Comparison of ENCODE assay signal across 7 cellular contexts in the genomic region with DNA sequence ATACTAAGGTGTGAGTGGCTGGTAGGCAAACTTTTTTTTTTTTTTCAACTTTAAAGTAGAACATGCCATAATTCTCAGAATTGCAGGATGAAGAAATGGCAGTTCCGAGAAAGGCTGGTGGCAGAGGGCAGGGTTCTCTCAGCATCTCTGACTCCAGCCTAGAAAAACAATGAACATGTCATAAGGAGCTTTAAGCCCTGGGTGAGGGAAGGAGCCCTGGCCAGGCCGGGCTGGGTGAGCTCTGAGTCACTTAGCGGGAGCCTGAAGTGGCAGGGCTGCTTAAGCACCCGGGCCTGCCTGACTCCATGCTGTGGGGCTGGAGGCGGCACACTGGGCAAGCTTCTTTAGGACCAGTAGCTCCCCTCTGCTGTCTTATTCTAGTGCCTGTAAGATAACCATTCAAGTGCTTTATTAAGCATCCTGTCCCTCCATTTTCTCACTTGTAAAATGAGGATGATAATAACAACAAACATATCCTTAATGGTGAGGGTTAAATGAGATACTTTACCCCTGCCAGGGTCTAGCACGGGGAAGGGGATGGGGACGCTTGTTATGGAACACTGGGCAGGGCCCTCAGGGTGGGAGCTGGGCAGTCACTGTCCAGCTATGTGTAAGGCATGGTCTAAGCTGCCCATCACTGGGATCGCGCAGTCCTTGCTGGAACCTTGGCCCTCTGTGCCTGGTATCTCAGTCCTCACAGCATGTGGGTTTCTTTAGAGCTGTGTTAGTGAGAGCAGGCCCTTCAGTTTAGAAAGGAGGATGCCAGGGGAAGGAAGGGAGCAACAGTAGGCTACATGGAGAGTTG. TPM values are rescaled to one million over a fixed set of nuclear protein-coding genes. Genes with fewer than 3 reads are reported as not detected.
DNase-seq lines count a peak whose midpoint lies in the region; ATAC-seq, FAIRE-seq and TF ChIP-seq lines count a peak whose summit lies in the region.

No MANE protein-coding gene starts in this region.

- H3K9ac ChIP-seq in HCT116 (ENCODE audit: low read length): 0 out of 2 replicates have a peak overlapping the region, but pooled peaks have one; percentile 4

- in situ Hi-C loops in Panc1 (cut with HindIII; ENCODE audit: low pct_unique_long_range_greater_than_20kb, low sequenced_read_pairs): no loop called here

- no peak overlapping the region for H3K4me3 ChIP-seq in HCT116 (replicated peaks in 1 of 2; ENCODE audit: low read depth in 1 of 2, low read length in 2 of 2)
- no peak overlapping the region for H3K4me3 ChIP-seq in Panc1 (ENCODE audit: low read depth in 2 of 2, low read length in 2 of 2)
- no peak overlapping the region for H3K4me3 ChIP-seq in bronchial epithelial cell (ENCODE audit: low read depth, low read length)

- no peak overlapping the region for H2AFZ ChIP-seq in HCT116 (ENCODE audit: low read depth, low read length, poor library complexity, severe bottlenecking)

- no peaks in the 10 kb centered on the region for H3K27me3 ChIP-seq in HCT116 (ENCODE audit: insufficient read depth, low read length)
- H3K27me3 ChIP-seq in Panc1 (ENCODE audit: control insufficient read depth, insufficient read depth, low read length): no peaks in the 10 kb centered on the region
- no peaks in the 10 kb centered on the region for H3K27me3 ChIP-seq in bronchial epithelial cell (ENCODE audit: control insufficient read depth, insufficient read depth, low read length)

- peak overlapping the region; percentile 72 for H3K4me2 ChIP-seq in HCT116 (ENCODE audit: low read length)

- H3K36me3 ChIP-seq in HCT116 (ENCODE audit: control insufficient read depth in 1 of 2, insufficient read depth in 2 of 2, low read length in 2 of 2): no peaks in the 10 kb centered on the region
- H3K36me3 ChIP-seq in Panc1 (ENCODE audit: control insufficient read depth, insufficient read depth, low read length): no peaks in the 10 kb centered on the region; the same call in 1 of the 2 replicates
- no peaks in the 10 kb centered on the region for H3K36me3 ChIP-seq in bronchial epithelial cell (ENCODE audit: control insufficient read depth, insufficient read depth, low read length)

- RAD21 ChIA-PET in HCT116 (lab: Charles Lee; ENCODE audit: low non-redundant PET in 1 of 2, low total read pairs in 2 of 2, uncharacterized antibody in 2 of 2, unreplicated experiment in 2 of 2): interaction anchor here in 1 of 2 experiments (0.6 kb wide), 1 partner anchor 114 kb away, joined by 4 read pairs; no protein-coding TSS in a partner anchor

- H3K9me2 ChIP-seq in HCT116 (ENCODE audit: insufficient read depth): no peaks in the 10 kb centered on the region

- intact Hi-C loops in HCT116 (cut with micrococcal nuclease): no loop called here
- intact Hi-C loops in Panc1 (cut with micrococcal nuclease; ENCODE audit: unreplicated experiment): no loop called here
- intact Hi-C loops in posterior vena cava (cut with DNase I): no loop called here

- no peak for TF ChIP-seq POLR2A in HCT116 (IDR thresholded peaks at IDR 0.05; ENCODE audit: borderline replicate concordance, extremely low read depth, insufficient read depth, insufficient read length)

- no peaks in the 10 kb centered on the region for H3K79me2 ChIP-seq in HCT116 (ENCODE audit: insufficient read depth, low read length)

- TF ChIP-seq CTCF in HCT116 (IDR thresholded peaks at IDR 0.05 in 2 of 3, conservative IDR thresholded peaks at IDR 0.05 in 1 of 3; ENCODE audit: borderline replicate concordance in 1 of 3, insufficient read depth in 1 of 3, low read depth in 2 of 3, low read length in 2 of 3) (no peak), Panc1 (IDR thresholded peaks at IDR 0.05) (no peak), bronchial epithelial cell (IDR thresholded peaks at IDR 0.05; ENCODE audit: insufficient read depth, low read length, severe bottlenecking) (no peak)

- H3K27ac ChIP-seq in HCT116 (ENCODE audit: low read depth, low read length) (no peak overlapping the region), Panc1 (ENCODE audit: low read length) (peak overlapping the region; percentile 67)

- no peaks in the 10 kb centered on the region for H4K20me1 ChIP-seq in HCT116 (ENCODE audit: insufficient read depth)

- no peak for FAIRE-seq in bronchial epithelial cell (lab: Jason Lieb, UNC)

- no peak for TF ChIP-seq RAD21 in HCT116 (IDR thresholded peaks at IDR 0.05; ENCODE audit: low read depth)

- DNase-seq in HCT116 (ENCODE audit: low read depth, low spot score) (no peak), Panc1 (ENCODE audit: low read depth, low spot score) (no peak), bronchial epithelial cell (ENCODE audit: low read depth) (peak; percentile 63), posterior vena cava (ENCODE audit: low spot score) (peak; percentile 90), NCI-H1105 treated with DMSO at 0.1 percent for 48 hours (lab: John Stamatoyannopoulos, UW) (no peak)

- CTCF ChIA-PET in HCT116 (lab: Charles Lee) (interaction anchor here (0.6 to 1.5 kb wide), 3 partner anchors 13 to 113 kb away, joined by 3 to 5 read pairs (median 3); no protein-coding TSS in a partner anchor), Panc1 (lab: Charles Lee) (interaction anchor here (0.6 to 0.8 kb wide), 3 partner anchors 15 to 1124 kb away, joined by 3 read pairs; no protein-coding TSS in a partner anchor)

- no TSS peak for BruUV-seq in HCT116 (replicated peaks; lab: Mats Ljungman, UMichigan)
- BruUV-seq in Panc1 (replicated peaks; lab: Mats Ljungman, UMichigan): no TSS peak

- POLR2A ChIA-PET in HCT116 (lab: Charles Lee): interaction anchor here (1.0 to 1.2 kb wide), 2 partner anchors 8 to 9 kb away, joined by 4 read pairs; no protein-coding TSS in a partner anchor
- POLR2A ChIA-PET in Panc1 (lab: Charles Lee): no interaction called here

- ATAC-seq in HCT116: peak; percentile 48
- ATAC-seq in Panc1: peak; percentile 76
- ATAC-seq in HG03354 (IDR thresholded peaks at IDR 0.05; ENCODE audit: poor library complexity, severe bottlenecking, unreplicated experiment): no peak
- ATAC-seq in GM18517 (IDR thresholded peaks at IDR 0.05; ENCODE audit: unreplicated experiment): no peak

- peaks cover 74 to 75% of the 10 kb centered on the region in 2 experiments for H3K4me1 ChIP-seq in HCT116 (ENCODE audit: control insufficient read depth in 1 of 2, insufficient read depth in 2 of 2, low read length in 2 of 2)
- peaks cover 69% of the 10 kb centered on the region for H3K4me1 ChIP-seq in Panc1 (ENCODE audit: control insufficient read depth, insufficient read depth, low read length)

- H3K9me3 ChIP-seq in HCT116 (ENCODE audit: control insufficient read depth in 1 of 2, insufficient read depth in 1 of 2, low read depth in 1 of 2, low read length in 2 of 2) (no peaks in the 10 kb centered on the region), Panc1 (ENCODE audit: control insufficient read depth, insufficient read depth, low read depth, low read length) (no peaks in the 10 kb centered on the region)

TF ChIP-seq in HCT116, 20 proteins besides CTCF, POLR2A, EP300 and RAD21:
- peak; percentile 14; the same call in 1 of the 2 replicates for TF ChIP-seq JUND (IDR thresholded peaks at IDR 0.05)
- TF ChIP-seq, protein P1, sequence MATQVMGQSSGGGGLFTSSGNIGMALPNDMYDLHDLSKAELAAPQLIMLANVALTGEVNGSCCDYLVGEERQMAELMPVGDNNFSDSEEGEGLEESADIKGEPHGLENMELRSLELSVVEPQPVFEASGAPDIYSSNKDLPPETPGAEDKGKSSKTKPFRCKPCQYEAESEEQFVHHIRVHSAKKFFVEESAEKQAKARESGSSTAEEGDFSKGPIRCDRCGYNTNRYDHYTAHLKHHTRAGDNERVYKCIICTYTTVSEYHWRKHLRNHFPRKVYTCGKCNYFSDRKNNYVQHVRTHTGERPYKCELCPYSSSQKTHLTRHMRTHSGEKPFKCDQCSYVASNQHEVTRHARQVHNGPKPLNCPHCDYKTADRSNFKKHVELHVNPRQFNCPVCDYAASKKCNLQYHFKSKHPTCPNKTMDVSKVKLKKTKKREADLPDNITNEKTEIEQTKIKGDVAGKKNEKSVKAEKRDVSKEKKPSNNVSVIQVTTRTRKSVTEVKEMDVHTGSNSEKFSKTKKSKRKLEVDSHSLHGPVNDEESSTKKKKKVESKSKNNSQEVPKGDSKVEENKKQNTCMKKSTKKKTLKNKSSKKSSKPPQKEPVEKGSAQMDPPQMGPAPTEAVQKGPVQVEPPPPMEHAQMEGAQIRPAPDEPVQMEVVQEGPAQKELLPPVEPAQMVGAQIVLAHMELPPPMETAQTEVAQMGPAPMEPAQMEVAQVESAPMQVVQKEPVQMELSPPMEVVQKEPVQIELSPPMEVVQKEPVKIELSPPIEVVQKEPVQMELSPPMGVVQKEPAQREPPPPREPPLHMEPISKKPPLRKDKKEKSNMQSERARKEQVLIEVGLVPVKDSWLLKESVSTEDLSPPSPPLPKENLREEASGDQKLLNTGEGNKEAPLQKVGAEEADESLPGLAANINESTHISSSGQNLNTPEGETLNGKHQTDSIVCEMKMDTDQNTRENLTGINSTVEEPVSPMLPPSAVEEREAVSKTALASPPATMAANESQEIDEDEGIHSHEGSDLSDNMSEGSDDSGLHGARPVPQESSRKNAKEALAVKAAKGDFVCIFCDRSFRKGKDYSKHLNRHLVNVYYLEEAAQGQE (IDR thresholded peaks at IDR 0.05; ENCODE audit: low read depth): no peak
TF ChIP-seq in HCT116: peak in this region for 1.

RNA-seq across cellular contexts. Expression of a gene that starts 18.4 kb away (rescaled TPM):
- total RNA-seq in HCT116 (2021; ENCODE audit: unreplicated experiment) (6.6 TPM), Panc1 (2021; ENCODE audit: unreplicated experiment) (45.9 TPM), bronchial epithelial cell (0.79 TPM in 1 of 2 replicates, not detected in the other), posterior vena cava (10 to 100 TPM; 17.4 to 18.4 TPM)
- polyA plus RNA-seq in HCT116 (2012): 2.9 and 3.0 TPM in 2 replicates
- 52.1 TPM for polyA plus RNA-seq in Panc1 (2012; ENCODE audit: insufficient read length)

Comparison
In these comparisons a context has a peak if more than half of its experiments do, and no peak if none do; other contexts are left out.
1. ATAC-seq: peak in HCT116 (single experiment) and Panc1 (single experiment); none in HG03354 (single experiment) and GM18517 (single experiment).
2. DNase-seq: peak in bronchial epithelial cell (single experiment) and posterior vena cava (single experiment); none in HCT116 (single experiment), Panc1 (single experiment) and NCI-H1105 treated with DMSO at 0.1 percent for 48 hours (single experiment).